Comparison of ENCODE assay signal across 8 cellular contexts in the genomic region with DNA sequence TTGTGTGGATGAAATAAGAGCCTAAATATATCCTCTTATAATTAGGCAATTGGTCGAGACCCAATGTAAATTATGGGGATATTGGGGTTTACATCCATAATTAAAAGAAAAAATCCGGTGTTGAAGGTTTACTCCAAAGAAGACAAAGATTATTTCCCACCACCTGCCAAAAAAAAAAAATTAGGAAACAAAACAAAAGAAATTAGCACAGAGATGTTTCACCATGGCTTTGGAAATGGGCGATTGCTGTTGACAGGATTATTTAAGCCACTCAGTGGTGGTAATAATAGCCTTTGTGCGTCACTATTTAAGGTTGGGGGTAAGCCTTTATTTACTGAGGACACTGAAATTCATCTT. TPM values are rescaled to one million over a fixed set of nuclear protein-coding genes. Genes with fewer than 3 reads are reported as not detected.
A peak's percentile ranks its signal among the peaks of the same experiment; 100 is the strongest.
DNase-seq lines count a peak whose midpoint lies in the region; ATAC-seq, FAIRE-seq and TF ChIP-seq lines count a peak whose summit lies in the region.

No MANE protein-coding gene starts in this region.

- H3K27ac ChIP-seq in heart right ventricle (peak overlapping the region; percentile 25 to 96 (median 94)), GM12878 (ENCODE audit: control insufficient read depth, insufficient read depth) (peak overlapping the region; percentile 58; the same call in 1 of the 2 replicates), lung (ENCODE audit: low read depth in 1 of 2, low read length in 1 of 2) (peak overlapping the region; percentile 94 to 99), urinary bladder (ENCODE audit: low read depth) (no peak overlapping the region)

- H3K4me3 ChIP-seq in heart right ventricle (peak overlapping the region; percentile 65 to 96 (median 84)), GM12878 (peak overlapping the region; percentile 87; the same call in 1 of the 2 replicates), lung (no peak overlapping the region), urinary bladder (ENCODE audit: low read depth, low read length) (peak overlapping the region; percentile 80)

- in situ Hi-C loops in GM12878 (cut with MboI): no loop called here

- CTCF ChIA-PET in GM12878 (lab: Yijun Ruan, JAX): interaction anchor here (1.3 to 3.1 kb wide), 5 partner anchors 17 to 86 kb away, joined by 3 to 12 read pairs (median 5); a partner anchor contains a TSS

- peaks cover 0 to 26% (median 16%) of the 10 kb centered on the region in 9 donors for H3K4me1 ChIP-seq in heart right ventricle
- no peaks in the 10 kb centered on the region for H3K4me1 ChIP-seq in GM12878 (ENCODE audit: control insufficient read depth, insufficient read depth, low read length)
- H3K4me1 ChIP-seq in lung (ENCODE audit: control insufficient read depth in 2 of 2, insufficient read depth in 2 of 2, low read length in 2 of 2): peaks cover 0 to 9% of the 10 kb centered on the region in 2 donors
- H3K4me1 ChIP-seq in urinary bladder (ENCODE audit: insufficient read depth): no peaks in the 10 kb centered on the region

- H3K9me3 ChIP-seq in heart right ventricle: no peaks in the 10 kb centered on the region
- no peaks in the 10 kb centered on the region for H3K9me3 ChIP-seq in GM12878 (replicated peaks; ENCODE audit: control insufficient read depth, insufficient read depth, low read length)
- H3K9me3 ChIP-seq in lung (ENCODE audit: control insufficient read depth in 2 of 2, insufficient read depth in 1 of 2, low read length in 1 of 2): no peaks in the 10 kb centered on the region

- H3K79me2 ChIP-seq in GM12878 (ENCODE audit: control insufficient read depth, insufficient read depth, low read length): peaks cover 18% of the 10 kb centered on the region

- FAIRE-seq in GM12878 (lab: Jason Lieb, UNC): no peak

- no peak for TF ChIP-seq POLR2A in GM12878 (IDR thresholded peaks at IDR 0.05; ENCODE audit: low read depth, low read length)

- 37 to 40% methylated on average over 4 of the region's 4 CpGs for WGBS in heart right ventricle, 2 donors
- 38% methylated on average over 4 of the region's 4 CpGs for WGBS in GM12878 (ENCODE audit: insufficient coverage, insufficient replicate concordance, low lambda C conversion rate, missing lambda C conversion rate)
- WGBS in lung, 2 donors: 28 to 42% methylated on average over 4 of the region's 4 CpGs
- WGBS in urinary bladder: 41% methylated on average over 4 of the region's 4 CpGs

- TF ChIP-seq EP300 in GM12878 (IDR thresholded peaks at IDR 0.05; ENCODE audit: borderline replicate concordance in 1 of 2, control insufficient read depth in 1 of 2, low read depth in 2 of 2, low read length in 2 of 2): no peak

- ATAC-seq in heart right ventricle (no peak), Right ventricle myocardium inferior (no peak), GM12878 (no peak), lung (ENCODE audit: insufficient read depth, low FRiP score) (no peak), GM21447 (IDR thresholded peaks at IDR 0.05; ENCODE audit: unreplicated experiment) (no peak)

- no peaks in the 10 kb centered on the region for H4K20me1 ChIP-seq in GM12878 (ENCODE audit: control insufficient read depth, insufficient read depth)

- POLR2A ChIA-PET in GM12878 (lab: Charles Lee): interaction anchor here (1.0 to 3.2 kb wide), 3 partner anchors 15 to 47 kb away, joined by 3 to 26 read pairs (median 6); a partner anchor contains a TSS

- H3K36me3 ChIP-seq in heart right ventricle (peaks cover 0 to 8% (median 0%) of the 10 kb centered on the region in 9 donors), GM12878 (ENCODE audit: control insufficient read depth in 2 of 2, insufficient read depth in 2 of 2, low read length in 1 of 2) (no peaks in the 10 kb centered on the region), lung (ENCODE audit: control insufficient read depth in 2 of 2, insufficient read depth in 2 of 2, low read length in 2 of 2) (no peaks in the 10 kb centered on the region), urinary bladder (ENCODE audit: insufficient read depth) (no peaks in the 10 kb centered on the region)

- BruUV-seq in GM12878 (replicated peaks; lab: Mats Ljungman, UMichigan): no TSS peak

- intact Hi-C loops in heart right ventricle (cut with DNase I): loop anchor here in 6 of 10 donors (1.0 to 10.0 kb wide), 6 partner anchors 15 to 631 kb away; a partner anchor contains a TSS
- intact Hi-C loops in Right ventricle myocardium inferior (cut with DNase I): loop anchor here (1.0 to 2.0 kb wide), 3 partner anchors 16 to 47 kb away; a partner anchor contains a TSS
- intact Hi-C loops in GM12878 (cut with micrococcal nuclease; ENCODE audit: unreplicated experiment): loop anchor here (1.0 to 5.0 kb wide), 3 partner anchors 17 to 48 kb away; a partner anchor contains a TSS

- TF ChIP-seq RAD21 in GM12878 (IDR thresholded peaks at IDR 0.05; ENCODE audit: insufficient read depth, low read depth, low read length): no peak

- peak overlapping the region; percentile 64 for H3K9ac ChIP-seq in GM12878 (ENCODE audit: control insufficient read depth, insufficient read depth, low read length)

- TF ChIP-seq CTCF in heart right ventricle (IDR thresholded peaks at IDR 0.05) (no peak), GM12878 (IDR thresholded peaks at IDR 0.05 in 2 of 3, conservative IDR thresholded peaks at IDR 0.05 in 1 of 3; ENCODE audit: control insufficient read depth in 2 of 3, extremely low read depth in 1 of 3, insufficient read depth in 1 of 3, low read depth in 3 of 3, low read length in 3 of 3) (no peak), lung (IDR thresholded peaks at IDR 0.05; ENCODE audit: control extremely low read depth, extremely low read depth) (no peak)

- SMC1A ChIA-PET in GM12878 (lab: Charles Lee; ENCODE audit: uncharacterized antibody, unreplicated experiment): interaction anchor here (1.6 kb wide), 1 partner anchor 18 kb away, joined by 3 read pairs; no protein-coding TSS in a partner anchor

- DNase-seq in heart right ventricle (no peak), Right ventricle myocardium inferior (ENCODE audit: missing footprints) (no peak), GM12878 (ENCODE audit: low read depth, low spot score) (no peak), lung (ENCODE audit: low spot score) (no peak), NCI-H1436 treated with DMSO at 0.1 percent for 48 hours (lab: John Stamatoyannopoulos, UW) (no peak), middle frontal gyrus (ENCODE audit: extremely low spot score, low spot score) (no peak)

- H3K4me2 ChIP-seq in GM12878 (ENCODE audit: control insufficient read depth, insufficient read depth): peak overlapping the region; percentile 75

- RAD21 ChIA-PET in GM12878 (lab: Charles Lee; ENCODE audit: unreplicated experiment): interaction anchor here (1.2 to 2.3 kb wide), 5 partner anchors 15 to 48 kb away, joined by 3 to 14 read pairs (median 7); a partner anchor contains a TSS

- peak overlapping the region; percentile 96 for H2AFZ ChIP-seq in GM12878 (ENCODE audit: control insufficient read depth, low read depth, low read length)

- no peaks in the 10 kb centered on the region for H3K27me3 ChIP-seq in heart right ventricle
- no peaks in the 10 kb centered on the region for H3K27me3 ChIP-seq in GM12878 (replicated peaks in 1 of 2; ENCODE audit: control insufficient read depth in 2 of 2, insufficient read depth in 2 of 2, low read length in 1 of 2)
- no peaks in the 10 kb centered on the region for H3K27me3 ChIP-seq in lung (ENCODE audit: control insufficient read depth, insufficient read depth)

RNA-seq across cellular contexts. Expression of a gene that starts 0.6 kb away (rescaled TPM):
- 10 to 100 TPM; 27.6 to 51.9 (median 33.5) TPM for total RNA-seq in heart right ventricle
- 10 to 100 TPM; 33.1 to 64.9 TPM for polyA plus RNA-seq in heart right ventricle
- total RNA-seq in Right ventricle myocardium inferior: 45.3 TPM
- 4.8 and 6.3 TPM in 2 replicates for total RNA-seq in GM12878 (2013; cell fraction: nucleolus; rRNA removed)
- total RNA-seq in GM12878 (2014; rRNA removed): 18.0 and 21.2 TPM in 2 replicates
- total RNA-seq in GM12878 (2014; rRNA removed; fragmentation: Illumina TruSeq; extraction: Trizol): 15.2 and 16.5 TPM in 2 replicates
- total RNA-seq in GM12878 (2021): 19.7 and 21.4 TPM in 2 replicates
- polyA plus RNA-seq in GM12878 (2011; ENCODE audit: low read depth): 12.0 TPM
- polyA plus RNA-seq in GM12878 (2011; rRNA removed): 16.7 and 33.4 TPM in 2 replicates
- 6.4 and 8.3 TPM in 2 replicates for polyA plus RNA-seq in GM12878 (2011; cell fraction: cytosol; rRNA removed)
- polyA plus RNA-seq in GM12878 (2011; cell fraction: nucleus; rRNA removed): 5.2 and 6.2 TPM in 2 replicates
- 12.4 and 12.6 TPM in 2 replicates for polyA plus RNA-seq in GM12878 (2012)
- polyA plus RNA-seq in GM12878 (2014; fragmentation: Illumina TruSeq; extraction: Trizol): 15.5 and 19.5 TPM in 2 replicates
- polyA plus RNA-seq in GM12878 (2014; fragmentation: Nextera tagmentation; extraction: Ambion mirVana): 1 to 10 TPM; 5.5 to 7.8 TPM
- polyA plus RNA-seq in GM12878 (2014; rRNA removed): 14.2 and 20.0 TPM in 2 replicates
- 10 to 100 TPM; 59.9 to 67.6 TPM for polyA plus RNA-seq in GM12878 (2016; fragmentation: Nextera tagmentation; extraction: Ambion mirVana)
- polyA minus RNA-seq in GM12878 (2011; rRNA and poly(A)+ RNA removed): 1.2 and 2.8 TPM in 2 replicates
- polyA minus RNA-seq in GM12878 (2011; cell fraction: cytosol; rRNA and poly(A)+ RNA removed): 1.9 and 2.0 TPM in 2 replicates
- 1.6 and 3.3 TPM in 2 replicates for polyA minus RNA-seq in GM12878 (2011; cell fraction: nucleus; rRNA and poly(A)+ RNA removed)
- 10 to 100 TPM in 1 of 2 donors, 1 to 10 TPM in 1; 6.3 to 18.7 TPM for total RNA-seq in lung
- 10 to 100 TPM; 11.4 to 19.6 TPM for polyA plus RNA-seq in lung
- 11.2 TPM for total RNA-seq in urinary bladder
- 11.8 TPM for polyA plus RNA-seq in urinary bladder

RNA-seq across cellular contexts. Expression of a gene that starts 16.0 kb away (rescaled TPM):
- 10 to 100 TPM; 47.9 to 70.2 (median 57.0) TPM for total RNA-seq in heart right ventricle
- 10 to 100 TPM in 1 of 2 donors, 1 to 10 TPM in 1; 9.2 to 10.2 TPM for polyA plus RNA-seq in heart right ventricle
- 48.6 TPM for total RNA-seq in Right ventricle myocardium inferior
- 77.3 and 78.7 TPM in 2 replicates for total RNA-seq in GM12878 (2013; cell fraction: nucleolus; rRNA removed)
- total RNA-seq in GM12878 (2014; rRNA removed): 10.6 and 11.1 TPM in 2 replicates
- total RNA-seq in GM12878 (2014; rRNA removed; fragmentation: Illumina TruSeq; extraction: Trizol): 14.2 and 15.3 TPM in 2 replicates
- total RNA-seq in GM12878 (2021): 34.5 and 42.8 TPM in 2 replicates
- polyA plus RNA-seq in GM12878 (2011; ENCODE audit: low read depth): 16.1 TPM
- 38.7 and 57.5 TPM in 2 replicates for polyA plus RNA-seq in GM12878 (2011; rRNA removed)
- polyA plus RNA-seq in GM12878 (2011; cell fraction: cytosol; rRNA removed): 11.5 and 13.5 TPM in 2 replicates
- polyA plus RNA-seq in GM12878 (2011; cell fraction: nucleus; rRNA removed): 15.3 and 15.4 TPM in 2 replicates
- polyA plus RNA-seq in GM12878 (2012): 14.1 and 20.6 TPM in 2 replicates
- 22.0 and 23.3 TPM in 2 replicates for polyA plus RNA-seq in GM12878 (2014; fragmentation: Illumina TruSeq; extraction: Trizol)
- polyA plus RNA-seq in GM12878 (2014; fragmentation: Nextera tagmentation; extraction: Ambion mirVana): 10 to 100 TPM; 21.0 to 21.3 TPM
- 13.8 and 14.8 TPM in 2 replicates for polyA plus RNA-seq in GM12878 (2014; rRNA removed)
- 10 to 100 TPM; 37.5 to 43.4 TPM for polyA plus RNA-seq in GM12878 (2016; fragmentation: Nextera tagmentation; extraction: Ambion mirVana)
- 26.9 and 58.4 TPM in 2 replicates for polyA minus RNA-seq in GM12878 (2011; rRNA and poly(A)+ RNA removed)
- polyA minus RNA-seq in GM12878 (2011; cell fraction: cytosol; rRNA and poly(A)+ RNA removed): 18.4 and 20.0 TPM in 2 replicates
- 27.7 and 52.1 TPM in 2 replicates for polyA minus RNA-seq in GM12878 (2011; cell fraction: nucleus; rRNA and poly(A)+ RNA removed)
- 10 to 100 TPM; 49.4 to 64.2 TPM for total RNA-seq in lung
- 10 to 100 TPM in 1 of 2 donors, 1 to 10 TPM in 1; 7.8 to 19.6 TPM for polyA plus RNA-seq in lung
- total RNA-seq in urinary bladder: 79.6 TPM
- 20.3 TPM for polyA plus RNA-seq in urinary bladder

RNA-seq across cellular contexts. Expression of a gene that starts 46.4 kb away (rescaled TPM):
- total RNA-seq in heart right ventricle (10 to 100 TPM; 43.6 to 62.9 (median 55.9) TPM), Right ventricle myocardium inferior (42.8 TPM), GM12878 (2014; rRNA removed) (93.9 and 111 TPM in 2 replicates), GM12878 (2014; rRNA removed; fragmentation: Illumina TruSeq; extraction: Trizol) (88.1 and 94.9 TPM in 2 replicates), GM12878 (2021) (65.5 and 72.4 TPM in 2 replicates), lung (100 to 1,000 TPM in 1 of 2 donors, 10 to 100 TPM in 1; 50.5 to 147 TPM), urinary bladder (222 TPM)
- polyA plus RNA-seq in heart right ventricle (1 to 10 TPM; 4.7 to 5.9 TPM), GM12878 (2011; rRNA removed) (34.7 and 46.1 TPM in 2 replicates), GM12878 (2014; fragmentation: Illumina TruSeq; extraction: Trizol) (21.7 and 26.4 TPM in 2 replicates), GM12878 (2014; fragmentation: Nextera tagmentation; extraction: Ambion mirVana) (100 to 1,000 TPM in 1 of 2 experiments, 10 to 100 TPM in 1; 25.4 to 103 TPM), GM12878 (2014; rRNA removed) (21.1 and 28.3 TPM in 2 replicates), GM12878 (2016; fragmentation: Nextera tagmentation; extraction: Ambion mirVana) (100 to 1,000 TPM; 121 to 143 TPM), lung (10 to 100 TPM in 1 of 2 donors, 1 to 10 TPM in 1; 6.3 to 10.5 TPM), urinary bladder (14.7 TPM)
- total RNA-seq in GM12878 (2013; cell fraction: nucleolus; rRNA removed): 121 and 132 TPM in 2 replicates
- 7.8 TPM for polyA plus RNA-seq in GM12878 (2011; ENCODE audit: low read depth)
- polyA plus RNA-seq in GM12878 (2011; cell fraction: cytosol; rRNA removed): 15.3 and 21.1 TPM in 2 replicates
- 18.9 and 20.4 TPM in 2 replicates for polyA plus RNA-seq in GM12878 (2011; cell fraction: nucleus; rRNA removed)
- polyA plus RNA-seq in GM12878 (2012): 17.1 and 26.4 TPM in 2 replicates
- polyA minus RNA-seq in GM12878 (2011; rRNA and poly(A)+ RNA removed): 128 and 140 TPM in 2 replicates
- 50.5 and 57.3 TPM in 2 replicates for polyA minus RNA-seq in GM12878 (2011; cell fraction: cytosol; rRNA and poly(A)+ RNA removed)
- 40.3 and 61.2 TPM in 2 replicates for polyA minus RNA-seq in GM12878 (2011; cell fraction: nucleus; rRNA and poly(A)+ RNA removed)

RNA-seq across cellular contexts. Expression of a gene that starts 46.6 kb away (rescaled TPM):
- total RNA-seq in heart right ventricle (10 to 100 TPM; 25.7 to 45.2 (median 35.9) TPM), Right ventricle myocardium inferior (42.9 TPM), GM12878 (2014; rRNA removed) (30.1 and 34.8 TPM in 2 replicates), GM12878 (2014; rRNA removed; fragmentation: Illumina TruSeq; extraction: Trizol) (56.0 and 57.2 TPM in 2 replicates), GM12878 (2021) (62.0 and 64.1 TPM in 2 replicates), lung (10 to 100 TPM; 26.0 to 48.9 TPM), urinary bladder (58.6 TPM)
- polyA plus RNA-seq in heart right ventricle (10 to 100 TPM; 13.3 to 18.4 TPM), GM12878 (2011; rRNA removed) (55.4 and 81.9 TPM in 2 replicates), GM12878 (2014; fragmentation: Illumina TruSeq; extraction: Trizol) (98.1 and 109 TPM in 2 replicates), GM12878 (2014; fragmentation: Nextera tagmentation; extraction: Ambion mirVana) (10 to 100 TPM; 36.5 to 45.6 TPM), GM12878 (2014; rRNA removed) (64.0 and 66.3 TPM in 2 replicates), GM12878 (2016; fragmentation: Nextera tagmentation; extraction: Ambion mirVana) (100 to 1,000 TPM; 169 to 179 TPM), lung (10 to 100 TPM; 13.7 to 19.7 TPM), urinary bladder (22.8 TPM)
- total RNA-seq in GM12878 (2013; cell fraction: nucleolus; rRNA removed): 81.5 and 104 TPM in 2 replicates
- polyA plus RNA-seq in GM12878 (2011; ENCODE audit: low read depth): 22.5 TPM
- 14.1 and 14.5 TPM in 2 replicates for polyA plus RNA-seq in GM12878 (2011; cell fraction: cytosol; rRNA removed)
- polyA plus RNA-seq in GM12878 (2011; cell fraction: nucleus; rRNA removed): 19.6 and 23.3 TPM in 2 replicates
- 36.2 and 44.4 TPM in 2 replicates for polyA plus RNA-seq in GM12878 (2012)
- polyA minus RNA-seq in GM12878 (2011; rRNA and poly(A)+ RNA removed): 26.2 and 33.0 TPM in 2 replicates
- polyA minus RNA-seq in GM12878 (2011; cell fraction: cytosol; rRNA and poly(A)+ RNA removed): 13.7 and 13.9 TPM in 2 replicates
- 27.6 and 32.0 TPM in 2 replicates for polyA minus RNA-seq in GM12878 (2011; cell fraction: nucleus; rRNA and poly(A)+ RNA removed)
